In genomic region chrX:103440621-103441020, GRCh38 we compare ENCODE assay signal across 33 cellular contexts.
"Had no signal": no experiment of that assay in that cellular context is flagged by ENCODE, and none has a peak within 500 bp of the region (broad histone marks: within the 10 kb centered on the region; RNA-seq: fewer than 3 reads in every experiment).

No MANE protein-coding gene starts in this region.

- H3K36me3 ChIP-seq: brain microvascular endothelial cell, esophagus squamous epithelium, gastrocnemius medialis, sigmoid colon, upper lobe of right lung, WERI-Rb-1 had no signal

- ATAC-seq: activated CD8-positive, alpha-beta T cell treated with anti-CD3 and anti-CD28 coated beads for 36 hours; activated naive CD8-positive, alpha-beta T cell treated with anti-CD3 and anti-CD28 coated beads, Interleukin-2, amount 50 U/mL, for 24 hours; activated T-cell treated with anti-CD3 and anti-CD28 coated beads, Interleukin-2, amount 50 U/mL, for 4 hours; activated T-helper 17 cell treated with anti-CD3 and anti-CD28 coated beads, Interleukin-2, amount 50 U/mL, for 72 hours; gastrocnemius medialis; left cardiac atrium; naive thymus-derived CD8-positive, alpha-beta T cell; psoas muscle; stimulated activated effector memory CD8-positive, alpha-beta T cell treated with anti-CD3 and anti-CD28 coated beads, Interleukin-12 subunit alpha, Interleukin-12 subunit beta, amount 100 ng/mL, for 72 hours; upper lobe of right lung had no signal

- H3K4me3 ChIP-seq: esophagus squamous epithelium, gastrocnemius medialis, hepatocyte, psoas muscle, sigmoid colon, upper lobe of right lung had no signal

- H3K36me3 Mint-ChIP-seq: activated naive CD4-positive, alpha-beta T cell treated with anti-CD3 and anti-CD28 coated beads, Interleukin-2, amount 50 U/mL, for 24 hours; naive thymus-derived CD8-positive, alpha-beta T cell; stimulated activated effector memory CD8-positive, alpha-beta T cell treated with anti-CD3 and anti-CD28 coated beads, Interleukin-12 subunit alpha, Interleukin-12 subunit beta, amount 100 ng/mL, for 72 hours had no signal

- H3K27ac Mint-ChIP-seq: activated CD4-positive, alpha-beta T cell treated with anti-CD3 and anti-CD28 coated beads, Interleukin-2, amount 10 ng/mL, durations not matched to agents 24 days and 14 days; activated CD8-positive, alpha-beta T cell treated with anti-CD3 and anti-CD28 coated beads for 36 hours; activated naive CD4-positive, alpha-beta T cell treated with anti-CD3 and anti-CD28 coated beads, Interleukin-2, amount 50 U/mL, for 24 hours; activated naive CD8-positive, alpha-beta T cell treated with anti-CD3 and anti-CD28 coated beads, Interleukin-2, amount 50 U/mL, for 24 hours; activated T-helper 17 cell treated with anti-CD3 and anti-CD28 coated beads, Interleukin-2, amount 50 U/mL, for 72 hours; stimulated activated effector memory CD8-positive, alpha-beta T cell treated with anti-CD3 and anti-CD28 coated beads, Interleukin-12 subunit alpha, Interleukin-12 subunit beta, amount 100 ng/mL, for 72 hours; stimulated activated naive CD8-positive, alpha-beta T cell treated with anti-CD3 and anti-CD28 coated beads, Interleukin-15, Interleukin-2, amounts not matched to agents 100 ng/mL and 50 ng/mL, for 24 hours; T-helper 1 cell treated with Interleukin-12 subunit alpha and Interleukin-12 subunit beta and Interleukin-4 antibody, amounts not matched to agents 30 μg/mL and 1 μg/mL, for 36 hours had no signal

- H3K4me2 ChIP-seq: hepatocyte had no signal

- H3K4me3 Mint-ChIP-seq: activated CD4-positive, alpha-beta T cell treated with anti-CD3 and anti-CD28 coated beads, Interleukin-2, amount 10 ng/mL, durations not matched to agents 24 days and 14 days; activated CD8-positive, alpha-beta T cell treated with anti-CD3 and anti-CD28 coated beads for 36 hours; activated naive CD4-positive, alpha-beta T cell treated with anti-CD3 and anti-CD28 coated beads, Interleukin-2, amount 50 U/mL, for 24 hours; activated naive CD8-positive, alpha-beta T cell treated with anti-CD3 and anti-CD28 coated beads, Interleukin-2, amount 50 U/mL, for 24 hours; activated T-cell treated with anti-CD3 and anti-CD28 coated beads, Interleukin-2, amount 50 U/mL, for 4 hours; activated T-helper 17 cell treated with anti-CD3 and anti-CD28 coated beads, Interleukin-2, amount 50 U/mL, for 72 hours; naive thymus-derived CD8-positive, alpha-beta T cell; neural crest cell; stimulated activated effector memory CD8-positive, alpha-beta T cell treated with anti-CD3 and anti-CD28 coated beads, Interleukin-12 subunit alpha, Interleukin-12 subunit beta, amount 100 ng/mL, for 72 hours; stimulated activated naive CD8-positive, alpha-beta T cell treated with anti-CD3 and anti-CD28 coated beads, Interleukin-15, Interleukin-2, amounts not matched to agents 100 ng/mL and 50 ng/mL, for 24 hours; T-helper 1 cell treated with Interleukin-12 subunit alpha and Interleukin-12 subunit beta and Interleukin-4 antibody, amounts not matched to agents 30 μg/mL and 1 μg/mL, for 36 hours had no signal

- H3K27me3 ChIP-seq: brain microvascular endothelial cell, esophagus squamous epithelium, gastrocnemius medialis, hepatocyte, sigmoid colon, upper lobe of right lung had no signal

- H3K4me1 Mint-ChIP-seq: activated CD4-positive, alpha-beta T cell treated with anti-CD3 and anti-CD28 coated beads, Interleukin-2, amount 10 ng/mL, durations not matched to agents 24 days and 14 days; activated naive CD4-positive, alpha-beta T cell treated with anti-CD3 and anti-CD28 coated beads, Interleukin-2, amount 50 U/mL, for 24 hours; activated naive CD8-positive, alpha-beta T cell treated with anti-CD3 and anti-CD28 coated beads, Interleukin-2, amount 50 U/mL, for 24 hours; activated T-helper 17 cell treated with anti-CD3 and anti-CD28 coated beads, Interleukin-2, amount 50 U/mL, for 72 hours; neural crest cell; stimulated activated effector memory CD8-positive, alpha-beta T cell treated with anti-CD3 and anti-CD28 coated beads, Interleukin-12 subunit alpha, Interleukin-12 subunit beta, amount 100 ng/mL, for 72 hours had no signal

- H3K9ac ChIP-seq: parathyroid adenoma had no signal

- H3K4me1 ChIP-seq: gastrocnemius medialis, parathyroid adenoma, psoas muscle, sigmoid colon, upper lobe of right lung had no signal

- H3K27ac ChIP-seq: brain microvascular endothelial cell, gastrocnemius medialis, hepatocyte, parathyroid adenoma, psoas muscle, sigmoid colon, upper lobe of right lung, WERI-Rb-1 had no signal

- H3K9me3 Mint-ChIP-seq: activated CD4-positive, alpha-beta T cell treated with anti-CD3 and anti-CD28 coated beads, Interleukin-2, amount 10 ng/mL, durations not matched to agents 24 days and 14 days; activated CD8-positive, alpha-beta T cell treated with anti-CD3 and anti-CD28 coated beads for 36 hours; activated naive CD4-positive, alpha-beta T cell treated with anti-CD3 and anti-CD28 coated beads, Interleukin-2, amount 50 U/mL, for 24 hours; activated naive CD8-positive, alpha-beta T cell treated with anti-CD3 and anti-CD28 coated beads, Interleukin-2, amount 50 U/mL, for 24 hours; activated T-cell treated with anti-CD3 and anti-CD28 coated beads, Interleukin-2, amount 50 U/mL, for 4 hours; activated T-helper 17 cell treated with anti-CD3 and anti-CD28 coated beads, Interleukin-2, amount 50 U/mL, for 72 hours; naive thymus-derived CD8-positive, alpha-beta T cell; neural crest cell; stimulated activated effector memory CD8-positive, alpha-beta T cell treated with anti-CD3 and anti-CD28 coated beads, Interleukin-12 subunit alpha, Interleukin-12 subunit beta, amount 100 ng/mL, for 72 hours; stimulated activated naive CD8-positive, alpha-beta T cell treated with anti-CD3 and anti-CD28 coated beads, Interleukin-15, Interleukin-2, amounts not matched to agents 100 ng/mL and 50 ng/mL, for 24 hours; T-helper 1 cell treated with Interleukin-12 subunit alpha and Interleukin-12 subunit beta and Interleukin-4 antibody, amounts not matched to agents 30 μg/mL and 1 μg/mL, for 36 hours had no signal

- DNase-seq: activated CD4-positive, alpha-beta T cell treated with anti-CD3 and anti-CD28 coated beads, Interleukin-2, amount 10 ng/mL, durations not matched to agents 24 days and 14 days; activated CD4-positive, CD25-positive, alpha-beta regulatory T cell treated with anti-CD3 and anti-CD28 coated beads, Interleukin-2, amount 50 U/mL, for 72 hours; activated CD8-positive, alpha-beta T cell treated with anti-CD3 and anti-CD28 coated beads for 36 hours; activated gamma-delta T cell treated with Interleukin-2 at 50 U/mL for 16 hours; activated naive CD8-positive, alpha-beta T cell treated with anti-CD3 and anti-CD28 coated beads, Interleukin-2, amount 50 U/mL, for 24 hours; activated T-cell treated with anti-CD3 and anti-CD28 coated beads, Interleukin-2, amount 50 U/mL, for 4 hours; anterior cingulate cortex; brain microvascular endothelial cell; caudate nucleus; esophagus squamous epithelium; gastrocnemius medialis; glutamatergic neuron; islet precursor cell; left cardiac atrium; mammary epithelial cell; naive thymus-derived CD8-positive, alpha-beta T cell; nucleus accumbens; psoas muscle; sigmoid colon; small intestine; stimulated activated CD4-positive, alpha-beta T cell treated with anti-CD3 and anti-CD28 coated beads, Interleukin-4, amount 100 ng/mL, for 24 hours; SW 1271; T1000; upper lobe of right lung; WERI-Rb-1 had no signal

- H2AFZ ChIP-seq: hepatocyte, parathyroid adenoma had no signal

- H3K9me3 ChIP-seq: esophagus squamous epithelium, gastrocnemius medialis, psoas muscle, sigmoid colon, upper lobe of right lung had no signal

- H3K27me3 Mint-ChIP-seq: activated CD4-positive, alpha-beta T cell treated with anti-CD3 and anti-CD28 coated beads, Interleukin-2, amount 10 ng/mL, durations not matched to agents 24 days and 14 days; activated CD8-positive, alpha-beta T cell treated with anti-CD3 and anti-CD28 coated beads for 36 hours; activated naive CD4-positive, alpha-beta T cell treated with anti-CD3 and anti-CD28 coated beads, Interleukin-2, amount 50 U/mL, for 24 hours; activated naive CD8-positive, alpha-beta T cell treated with anti-CD3 and anti-CD28 coated beads, Interleukin-2, amount 50 U/mL, for 24 hours; activated T-helper 17 cell treated with anti-CD3 and anti-CD28 coated beads, Interleukin-2, amount 50 U/mL, for 72 hours; naive thymus-derived CD8-positive, alpha-beta T cell; stimulated activated naive CD8-positive, alpha-beta T cell treated with anti-CD3 and anti-CD28 coated beads, Interleukin-15, Interleukin-2, amounts not matched to agents 100 ng/mL and 50 ng/mL, for 24 hours had no signal

- H3K79me2 ChIP-seq: hepatocyte, parathyroid adenoma had no signal
